9 cellular contexts compared by ENCODE assay signal in genomic region chr9:95336281-95336680, GRCh38. TPM values are rescaled to one million over a fixed set of nuclear protein-coding genes. Genes with fewer than 3 reads are reported as not detected.
DNase-seq lines count a peak whose midpoint lies in the region; ATAC-seq and TF ChIP-seq lines count a peak whose summit lies in the region.
"Had no signal": no experiment of that assay in that cellular context is flagged by ENCODE, and none has a peak within 500 bp of the region (broad histone marks: within the 10 kb centered on the region; RNA-seq: fewer than 3 reads in every experiment).

No MANE protein-coding gene starts in this region.

- no TSS peak for BruUV-seq in Panc1 (replicated peaks; lab: Mats Ljungman, UMichigan)

- no peak overlapping the region for H3K4me3 ChIP-seq in Panc1 (ENCODE audit: low read depth in 2 of 2, low read length in 2 of 2)
- H3K4me3 ChIP-seq in fibroblast of mammary gland (ENCODE audit: control insufficient read depth, low read depth, low read length): no peak overlapping the region

- CTCF ChIA-PET in activated CD8-positive, alpha-beta memory T cell treated with anti-CD3 and anti-CD28 coated beads, Interleukin-2, amount 10 ng/mL, durations not matched to agents 7 days and 5 days (lab: Charles Lee): interaction anchor here (0.7 to 1.4 kb wide), 2 partner anchors 14 to 156 kb away, joined by 3 to 4 read pairs; no protein-coding TSS in a partner anchor
- CTCF ChIA-PET in Panc1 (lab: Charles Lee): no interaction called here

- POLR2A ChIA-PET in Panc1 (lab: Charles Lee): no interaction called here

- in situ Hi-C loops in Panc1 (cut with HindIII; ENCODE audit: low pct_unique_long_range_greater_than_20kb, low sequenced_read_pairs): no loop called here

- no peak overlapping the region for H3K27ac Mint-ChIP-seq in activated CD8-positive, alpha-beta memory T cell treated with anti-CD3 and anti-CD28 coated beads, Interleukin-2, amount 10 ng/mL, durations not matched to agents 7 days and 5 days

- ATAC-seq in activated CD8-positive, alpha-beta memory T cell treated with anti-CD3 and anti-CD28 coated beads, Interleukin-2, amount 10 ng/mL, durations not matched to agents 7 days and 5 days: no peak
- ATAC-seq in Panc1: no peak

- intact Hi-C loops in Panc1 (cut with micrococcal nuclease; ENCODE audit: unreplicated experiment): no loop called here

- H3K27me3 Mint-ChIP-seq in activated CD8-positive, alpha-beta memory T cell treated with anti-CD3 and anti-CD28 coated beads, Interleukin-2, amount 10 ng/mL, durations not matched to agents 7 days and 5 days: peaks cover 22% of the 10 kb centered on the region

- TF ChIP-seq CTCF in Panc1 (IDR thresholded peaks at IDR 0.05) (peak; percentile 50), fibroblast of mammary gland (conservative IDR thresholded peaks at IDR 0.05; ENCODE audit: control insufficient read depth, insufficient read depth, low read depth, low read length) (peak; percentile 58)

- H3K4me1 Mint-ChIP-seq in activated CD8-positive, alpha-beta memory T cell treated with anti-CD3 and anti-CD28 coated beads, Interleukin-2, amount 10 ng/mL, durations not matched to agents 7 days and 5 days: no peaks in the 10 kb centered on the region

- no peak overlapping the region for H3K27ac ChIP-seq in Panc1 (ENCODE audit: low read length)
- H3K27ac ChIP-seq: HL-60 had no signal

- H3K4me1 ChIP-seq in Panc1 (ENCODE audit: control insufficient read depth, insufficient read depth, low read length): no peaks in the 10 kb centered on the region

- H3K4me3 Mint-ChIP-seq in activated CD8-positive, alpha-beta memory T cell treated with anti-CD3 and anti-CD28 coated beads, Interleukin-2, amount 10 ng/mL, durations not matched to agents 7 days and 5 days: no peak overlapping the region

- no peaks in the 10 kb centered on the region for H3K9me3 ChIP-seq in Panc1 (ENCODE audit: control insufficient read depth, insufficient read depth, low read depth, low read length)

- no peaks in the 10 kb centered on the region for H3K36me3 ChIP-seq in Panc1 (ENCODE audit: control insufficient read depth, insufficient read depth, low read length)

- no peaks in the 10 kb centered on the region for H3K36me3 Mint-ChIP-seq in activated CD8-positive, alpha-beta memory T cell treated with anti-CD3 and anti-CD28 coated beads, Interleukin-2, amount 10 ng/mL, durations not matched to agents 7 days and 5 days

- no peaks in the 10 kb centered on the region for H3K27me3 ChIP-seq in Panc1 (ENCODE audit: control insufficient read depth, insufficient read depth, low read length)

- DNase-seq in activated CD8-positive, alpha-beta memory T cell treated with anti-CD3 and anti-CD28 coated beads, Interleukin-2, amount 50 U/mL, for 4 hours: peak; percentile 37
- no peak for DNase-seq in activated CD8-positive, alpha-beta memory T cell treated with anti-CD3 and anti-CD28 coated beads, Interleukin-2, amount 10 ng/mL, durations not matched to agents 7 days and 5 days
- DNase-seq in Panc1 (ENCODE audit: low read depth, low spot score): no peak
- no peak for DNase-seq in fibroblast of mammary gland (ENCODE audit: low read depth)
- DNase-seq in stimulated activated CD8-positive, alpha-beta memory T cell treated with anti-CD3 and anti-CD28 coated beads, Interleukin-4, amount 100 ng/mL, for 48 hours: peak; percentile 60
- DNase-seq in HuH-7.5 (ENCODE audit: low spot score): no peak
- no peak for DNase-seq in NCI-H524 treated with DMSO at 0.1 percent for 48 hours (lab: John Stamatoyannopoulos, UW)
- DNase-seq in NCI-H345 treated with DMSO at 0.1 percent for 48 hours (lab: John Stamatoyannopoulos, UW; ENCODE audit: unreplicated experiment): no peak

- H3K9me3 Mint-ChIP-seq in activated CD8-positive, alpha-beta memory T cell treated with anti-CD3 and anti-CD28 coated beads, Interleukin-2, amount 10 ng/mL, durations not matched to agents 7 days and 5 days (ENCODE audit: low read depth): no peaks in the 10 kb centered on the region

RNA-seq across cellular contexts. Expression of gene FANCC, which starts 18.8 kb away (rescaled TPM):
- total RNA-seq in activated CD8-positive, alpha-beta memory T cell treated with anti-CD3 and anti-CD28 coated beads, Interleukin-2, amount 10 ng/mL, durations not matched to agents 7 days and 5 days: 10 to 100 TPM; 18.4 to 18.8 TPM
- 17.8 TPM for total RNA-seq in Panc1 (2021; ENCODE audit: unreplicated experiment)
- polyA plus RNA-seq in Panc1 (2012; ENCODE audit: insufficient read length): 10.7 TPM

Comparison
In these comparisons a context has a peak if more than half of its experiments do, and no peak if none do; other contexts are left out.
1. DNase-seq: peak in activated CD8-positive, alpha-beta memory T cell treated with anti-CD3 and anti-CD28 coated beads, Interleukin-2, amount 50 U/mL, for 4 hours (single experiment) and stimulated activated CD8-positive, alpha-beta memory T cell treated with anti-CD3 and anti-CD28 coated beads, Interleukin-4, amount 100 ng/mL, for 48 hours (single experiment); none in activated CD8-positive, alpha-beta memory T cell treated with anti-CD3 and anti-CD28 coated beads, Interleukin-2, amount 10 ng/mL, durations not matched to agents 7 days and 5 days (single experiment), Panc1 (single experiment), fibroblast of mammary gland (single experiment), HuH-7.5 (single experiment), NCI-H524 treated with DMSO at 0.1 percent for 48 hours (single experiment) and NCI-H345 treated with DMSO at 0.1 percent for 48 hours (single experiment).